ENCODE assay signal across 17 cellular contexts in the genomic region with DNA sequence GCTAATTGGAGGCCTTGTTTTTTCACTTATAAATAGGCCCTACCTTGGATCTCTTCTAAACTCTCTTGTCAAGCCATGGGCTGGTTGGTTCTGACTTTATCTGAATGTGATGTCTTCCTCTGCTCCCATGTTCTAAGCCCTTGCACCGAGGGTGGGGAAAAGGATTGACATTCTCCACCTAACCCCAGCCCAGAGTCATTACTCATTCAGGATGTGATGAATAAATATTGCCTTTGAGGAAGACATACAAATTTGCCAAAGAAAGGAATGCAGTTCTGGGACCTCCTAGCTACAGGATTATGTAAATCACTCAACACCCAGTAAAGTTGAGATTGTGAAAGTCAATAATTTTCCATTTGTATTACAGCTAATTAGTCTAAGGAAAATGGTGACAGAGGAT.
"Had no signal": no experiment of that assay in that cellular context is flagged by ENCODE, and none has a peak within 500 bp of the region (broad histone marks: within the 10 kb centered on the region; RNA-seq: fewer than 3 reads in every experiment).

No MANE protein-coding gene starts in this region.

- H3K27ac ChIP-seq: colonic mucosa, gastrocnemius medialis, left ventricle myocardium inferior, lower lobe of right lung had no signal

- H3K4me2 ChIP-seq: smooth muscle cell had no signal

- H3K4me3 ChIP-seq: colonic mucosa, gastrocnemius medialis, left ventricle myocardium inferior, lower lobe of right lung, smooth muscle cell had no signal

- ATAC-seq: gastrocnemius medialis, left cardiac atrium, lower lobe of right lung, natural killer cell, right cardiac atrium had no signal

- H3K27me3 ChIP-seq: colonic mucosa, gastrocnemius medialis had no signal

- DNase-seq: colonic mucosa; dermis blood vessel endothelial cell; endodermal cell; gastrocnemius medialis; glutamatergic neuron; islet precursor cell; left cardiac atrium; left ventricle myocardium inferior; lower lobe of right lung; natural killer cell; posterior cingulate gyrus; right cardiac atrium; stimulated activated CD4-positive, alpha-beta T cell treated with anti-CD3 and anti-CD28 coated beads, Interleukin-2, amount 100 ng/mL, for 48 hours; stimulated activated naive CD4-positive, alpha-beta T cell treated with Interleukin-2 at 50 U/mL for 16 hours; trophoblast cell had no signal

- FAIRE-seq: endothelial cell of umbilical vein had no signal

- H3K4me1 ChIP-seq: colonic mucosa, gastrocnemius medialis, left ventricle myocardium inferior, lower lobe of right lung had no signal

- H3K9me3 ChIP-seq: colonic mucosa, gastrocnemius medialis, left ventricle myocardium inferior, lower lobe of right lung had no signal

- H3K36me3 ChIP-seq: colonic mucosa, gastrocnemius medialis, left ventricle myocardium inferior, lower lobe of right lung had no signal
